1 cellular context compared by ENCODE assay signal in genomic region chr1:173863224-173864151, GRCh38.
TF ChIP-seq lines count a peak whose summit lies in the region.

No MANE protein-coding gene starts in this region.

TF ChIP-seq in endothelial cell of umbilical vein, 7 proteins besides CTCF, POLR2A, EP300 and RAD21:
- TF ChIP-seq MYC (IDR thresholded peaks at IDR 0.05; ENCODE audit: low read depth, low read length) (no peak), POLR2AphosphoS5 (IDR thresholded peaks at IDR 0.05; ENCODE audit: insufficient read depth, low read depth, low read length) (no peak), JUN (IDR thresholded peaks at IDR 0.05; ENCODE audit: borderline replicate concordance, insufficient read depth, insufficient read length, low read depth) (no peak), FOS (IDR thresholded peaks at IDR 0.05; ENCODE audit: borderline replicate concordance, insufficient read depth, low read length) (no peak), EZH2 (IDR thresholded peaks at IDR 0.05; ENCODE audit: borderline replicate concordance, low read depth, low read length, severe bottlenecking) (no peak), GATA2 (IDR thresholded peaks at IDR 0.05; ENCODE audit: insufficient read depth, insufficient read length, low read depth, low read length) (no peak), MAX (IDR thresholded peaks at IDR 0.05; ENCODE audit: insufficient read depth, insufficient read length) (no peak)
